In the genomic region with DNA sequence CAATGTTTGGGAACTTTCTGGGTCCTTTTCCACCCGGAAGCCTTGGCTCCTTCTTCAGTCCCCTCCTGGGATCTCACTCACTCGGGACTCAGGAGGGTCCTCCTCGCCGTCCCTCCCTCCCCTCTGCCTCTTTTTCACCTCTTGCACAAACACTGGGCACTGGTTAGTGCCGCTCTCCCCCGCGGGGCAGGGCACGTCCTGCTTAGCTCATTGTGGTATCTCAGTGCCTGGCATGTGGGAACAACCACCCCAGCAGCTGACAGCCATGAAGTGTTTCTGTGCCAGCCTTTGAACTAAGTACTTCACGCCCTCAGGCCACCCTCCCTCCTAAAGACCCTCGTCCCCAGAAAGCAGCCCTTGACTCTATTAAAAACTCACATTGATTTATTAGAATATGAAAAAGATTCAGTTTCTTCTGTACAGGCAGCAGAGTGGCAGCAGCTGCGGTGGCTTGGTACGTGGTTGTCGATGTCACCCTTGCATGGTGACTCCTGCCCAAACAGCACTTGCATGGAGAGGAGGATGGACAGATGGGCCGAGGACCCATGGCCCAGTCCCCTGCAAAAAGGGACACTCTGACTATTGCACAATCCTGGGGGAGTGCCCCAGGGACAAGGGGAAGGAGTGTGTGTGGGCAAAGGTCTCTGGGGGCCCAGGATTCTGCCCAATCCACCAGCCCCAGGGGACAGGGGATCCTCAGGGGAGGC, we compare ENCODE assay signal across 7 cellular contexts. TPM values are rescaled to one million over a fixed set of nuclear protein-coding genes. Genes with fewer than 3 reads are reported as not detected.
DNase-seq lines count a peak whose midpoint lies in the region; ATAC-seq and TF ChIP-seq lines count a peak whose summit lies in the region.

No MANE protein-coding gene starts in this region.

- H3K4me1 ChIP-seq in IMR-90 (ENCODE audit: control insufficient read depth, insufficient read depth, low read length) (peaks cover 16% of the 10 kb centered on the region), adipocyte (ENCODE audit: control insufficient read depth, insufficient read depth, low read length) (peaks cover 34% of the 10 kb centered on the region), stomach (peaks cover 23 to 63% (median 40%) of the 10 kb centered on the region in 4 donors)

- no peak for TF ChIP-seq EP300 in stomach (IDR thresholded peaks at IDR 0.05)

- CTCF ChIA-PET in IMR-90 (lab: Yijun Ruan, JAX) = interaction anchor here (8.4 kb wide), 1 partner anchor 53 kb away, joined by 65 read pairs; no protein-coding TSS in a partner anchor

- POLR2A ChIA-PET in IMR-90 (lab: Charles Lee; ENCODE audit: unreplicated experiment) = interaction anchor here (0.6 kb wide), 1 partner anchor 56 kb away, joined by 3 read pairs; a partner anchor contains a TSS

- DNase-seq in IMR-90 = no peak
- DNase-seq in adipocyte (ENCODE audit: low read depth) = no peak
- no peak for DNase-seq in left lobe of liver (ENCODE audit: low spot score)
- no peak for DNase-seq in stomach
- DNase-seq in activated naive CD4-positive, alpha-beta T cell treated with anti-CD3 and anti-CD28 coated beads, Interleukin-2, amount 50 U/mL, for 72 hours (ENCODE audit: low spot score in 2 of 2) = no peak

- 0 out of 2 replicates have a peak, but pooled peaks cover 4% of the 10 kb centered on the region for H3K9me1 ChIP-seq in IMR-90 (ENCODE audit: insufficient read depth, low read length)

- H2AK5ac ChIP-seq in IMR-90 (ENCODE audit: low read depth, low read length) = peak overlapping the region; percentile 73

- in situ Hi-C loops in IMR-90 (cut with MboI; ENCODE audit: low sequenced_read_pairs) = loop anchor here (5.0 kb wide), 3 partner anchors 51 to 136 kb away; a partner anchor contains a TSS

- peak overlapping the region; percentile 91 for H2AFZ ChIP-seq in IMR-90 (replicated peaks; ENCODE audit: low read length, poor library complexity)

- H3K27me3 ChIP-seq in IMR-90 (ENCODE audit: control insufficient read depth, insufficient read depth, low read length) = no peaks in the 10 kb centered on the region
- H3K27me3 ChIP-seq in adipocyte (replicated peaks; ENCODE audit: control insufficient read depth, insufficient read depth, low read length) = no peaks in the 10 kb centered on the region
- no peaks in the 10 kb centered on the region for H3K27me3 ChIP-seq in stomach

- H3K18ac ChIP-seq in IMR-90 (ENCODE audit: low read depth, low read length) = 0 out of 2 replicates have a peak overlapping the region, but pooled peaks have one; percentile 9

- intact Hi-C loops in IMR-90 (cut with micrococcal nuclease) (no loop called here), stomach (cut with DNase I; ENCODE audit: low total_unique reads) (loop anchor here (5.0 kb wide), 1 partner anchor 51 kb away; no protein-coding TSS in a partner anchor)

- H3K56ac ChIP-seq in IMR-90 (ENCODE audit: extremely low read depth, insufficient read depth, low read length) = no peak overlapping the region

- peak overlapping the region; percentile 56; the same call in 1 of the 2 replicates for H4K91ac ChIP-seq in IMR-90 (ENCODE audit: insufficient read depth, low read depth, low read length)

- H2AK9ac ChIP-seq in IMR-90 (replicated peaks; ENCODE audit: low read depth, low read length, poor library complexity) = peak overlapping the region; percentile 81

- H3K27ac ChIP-seq in IMR-90 (ENCODE audit: insufficient read depth, low read length) (peak overlapping the region; percentile 63), stomach (peak overlapping the region; percentile 37 to 80 (median 78))

- H3K9me3 ChIP-seq in IMR-90 (ENCODE audit: control insufficient read depth, insufficient read depth, low read length) (no peaks in the 10 kb centered on the region), adipocyte (ENCODE audit: control insufficient read depth, low read length) (no peaks in the 10 kb centered on the region), stomach (no peaks in the 10 kb centered on the region)

- H3K36me3 ChIP-seq in IMR-90 (ENCODE audit: control insufficient read depth, insufficient read depth, low read length) (0 out of 2 replicates have a peak, but pooled peaks cover 1% of the 10 kb centered on the region), adipocyte (ENCODE audit: control insufficient read depth, insufficient read depth, low read length, severe bottlenecking) (peaks cover 17% of the 10 kb centered on the region), stomach (peaks cover 11 to 48% (median 32%) of the 10 kb centered on the region in 4 donors)

- no peaks in the 10 kb centered on the region for H4K20me1 ChIP-seq in IMR-90 (ENCODE audit: insufficient read depth, low read length)

- H4K8ac ChIP-seq in IMR-90 (ENCODE audit: low read depth in 2 of 2, low read length in 2 of 2) = peak overlapping the region; percentile 11 to 68; a peak in 2 of 4 replicates

- TF ChIP-seq CTCF in IMR-90 (conservative IDR thresholded peaks at IDR 0.05; ENCODE audit: low read depth, low read length) (no peak), stomach (IDR thresholded peaks at IDR 0.05) (no peak)

- peak overlapping the region; percentile 66 for H3K14ac ChIP-seq in IMR-90 (replicated peaks; ENCODE audit: low read depth, low read length)

- no peak overlapping the region for H2BK20ac ChIP-seq in IMR-90 (ENCODE audit: low read depth, low read length)

- peaks cover 0 to 6% of the 10 kb centered on the region in 2 experiments; a peak in 1 of 4 replicates for H3K79me1 ChIP-seq in IMR-90 (ENCODE audit: low read depth in 1 of 2, low read length in 2 of 2)

- ATAC-seq in IMR-90 (ENCODE audit: low read depth) = no peak
- ATAC-seq in left lobe of liver = peak; percentile 2
- no peak for ATAC-seq in activated naive CD4-positive, alpha-beta T cell treated with anti-CD3 and anti-CD28 coated beads, Interleukin-2, amount 50 U/mL, for 72 hours
- ATAC-seq in GM21515 (IDR thresholded peaks at IDR 0.05; ENCODE audit: unreplicated experiment) = no peak
- no peak for ATAC-seq in GM19328 (IDR thresholded peaks at IDR 0.05; ENCODE audit: unreplicated experiment)

- no peak overlapping the region for H3K23ac ChIP-seq in IMR-90 (ENCODE audit: low read depth, low read length)

- no peak overlapping the region for H2BK15ac ChIP-seq in IMR-90 (ENCODE audit: low read depth, low read length)

- TF ChIP-seq RAD21 in IMR-90 (IDR thresholded peaks at IDR 0.05; ENCODE audit: low read length) = no peak

- H3K4ac ChIP-seq in IMR-90 (ENCODE audit: low read depth, low read length) = peak overlapping the region; percentile 54

- H3K4me3 ChIP-seq in IMR-90 (ENCODE audit: insufficient read depth, low read depth, low read length) = no peak overlapping the region
- peak overlapping the region; percentile 51 for H3K4me3 ChIP-seq in adipocyte (ENCODE audit: low read length)
- no peak overlapping the region for H3K4me3 ChIP-seq in stomach

- WGBS in IMR-90 (ENCODE audit: extremely low coverage in 2 of 2, insufficient read length in 1 of 2), 2 experiments = 78% methylated on average over 6 of the region's 14 CpGs; no CpG with 5 or more reads in 1 of the 2 experiments
- WGBS in stomach, 5 donors = 35 to 51% (median 43%) methylated on average over 13 to 14 of the region's 14 CpGs

- peak overlapping the region in 1 of 2 donors; percentile 77 for H3K27ac Mint-ChIP-seq in activated naive CD4-positive, alpha-beta T cell treated with anti-CD3 and anti-CD28 coated beads, Interleukin-2, amount 50 U/mL, for 72 hours

- dilution Hi-C loops in IMR-90 (cut with HindIII; ENCODE audit: low sequenced_read_pairs, unreplicated experiment) = no loop called here

- TF ChIP-seq POLR2A in IMR-90 (IDR thresholded peaks at IDR 0.05; ENCODE audit: low read depth, low read length) (no peak), stomach (IDR thresholded peaks at IDR 0.05) (no peak)

- H3K4me2 ChIP-seq in IMR-90 (ENCODE audit: low read depth, low read length) = no peak overlapping the region

- H2BK5ac ChIP-seq in IMR-90 (ENCODE audit: low read depth, low read length, poor library complexity, severe bottlenecking) = peak overlapping the region; percentile 65

- H3K9ac ChIP-seq in IMR-90 (ENCODE audit: low read depth, low read length) (no peak overlapping the region), adipocyte (ENCODE audit: low read length) (peak overlapping the region; percentile 72)

- H3K9me3 Mint-ChIP-seq in activated naive CD4-positive, alpha-beta T cell treated with anti-CD3 and anti-CD28 coated beads, Interleukin-2, amount 50 U/mL, for 72 hours = no peaks in the 10 kb centered on the region

- peak overlapping the region; percentile 39; the same call in 1 of the 2 replicates for H4K5ac ChIP-seq in IMR-90 (ENCODE audit: low read depth, low read length)

- H2BK120ac ChIP-seq in IMR-90 (ENCODE audit: low read depth, low read length) = peak overlapping the region; percentile 76; the same call in 1 of the 2 replicates

- no TSS peak for BruUV-seq in IMR-90 (replicated peaks; lab: Mats Ljungman, UMichigan)

- no peaks in the 10 kb centered on the region for H3K36me3 Mint-ChIP-seq in activated naive CD4-positive, alpha-beta T cell treated with anti-CD3 and anti-CD28 coated beads, Interleukin-2, amount 50 U/mL, for 72 hours

TF ChIP-seq in IMR-90, 13 proteins besides CTCF, POLR2A, EP300 and RAD21:
- TF ChIP-seq CEBPB (IDR thresholded peaks at IDR 0.05; ENCODE audit: low read depth, low read length) = peak; percentile 89
- no peak for TF ChIP-seq CHD1 (IDR thresholded peaks at IDR 0.05; ENCODE audit: low read depth, low read length)

RNA-seq across cellular contexts. Expression of a gene that starts 56.3 kb away (rescaled TPM):
- 1.9 and 2.0 TPM in 2 replicates for total RNA-seq in IMR-90 (2012; rRNA removed)
- polyA plus RNA-seq in IMR-90 (2012; rRNA removed) = 20.5 and 21.2 TPM in 2 replicates
- polyA plus RNA-seq in IMR-90 (2012; cell fraction: cytosol; rRNA removed) = 14.3 and 19.8 TPM in 2 replicates
- polyA plus RNA-seq in IMR-90 (2012; cell fraction: nucleus; rRNA removed; ENCODE audit: low replicate concordance) = 30.7 and 36.7 TPM in 2 replicates
- total RNA-seq in left lobe of liver = 2.7 TPM
- total RNA-seq in stomach = 100 to 1,000 TPM in 1 of 5 donors, 10 to 100 TPM in 4; 25.7 to 132 (median 42.0) TPM
- 10 to 100 TPM; 16.3 to 27.6 (median 19.2) TPM for polyA plus RNA-seq in stomach
- 10 to 100 TPM; 16.2 to 18.8 TPM for total RNA-seq in activated naive CD4-positive, alpha-beta T cell treated with anti-CD3 and anti-CD28 coated beads, Interleukin-2, amount 50 U/mL, for 72 hours
